ENCODE assay signal across 1 cellular context in the genomic region with DNA sequence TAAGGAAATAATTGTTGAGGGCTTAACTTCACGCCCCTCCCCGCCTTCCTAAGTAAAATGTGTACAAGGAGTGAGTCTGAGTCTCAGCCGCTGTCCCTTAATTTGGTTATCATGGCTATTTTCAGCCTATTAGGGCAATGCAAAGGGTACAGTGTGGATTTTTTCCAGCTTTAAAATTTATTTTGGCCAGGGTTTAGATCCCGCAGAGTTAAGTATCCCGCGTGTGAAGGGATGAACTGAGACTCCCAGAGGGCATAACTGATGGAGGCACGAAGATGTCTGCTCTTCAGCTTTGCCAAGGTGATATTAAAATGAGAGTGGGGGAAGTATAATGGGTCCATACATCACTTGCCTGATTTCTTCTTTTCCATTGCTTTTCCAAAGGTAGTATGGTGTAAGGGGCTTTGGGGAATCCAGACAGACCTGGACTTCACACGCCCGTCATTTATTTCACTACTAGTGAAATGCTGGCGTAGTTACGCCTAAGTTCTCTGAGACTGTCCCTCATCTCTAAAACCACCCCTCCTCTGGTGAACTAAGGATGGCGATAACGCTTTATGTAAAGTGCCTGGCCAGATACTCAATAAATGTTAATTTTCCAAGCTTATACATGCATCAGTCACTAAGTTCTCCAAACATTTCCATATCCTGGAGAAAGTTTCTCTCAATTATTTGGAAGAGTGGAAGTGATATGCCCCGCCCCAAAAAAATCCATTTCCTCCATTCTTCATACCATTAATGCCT.
TF ChIP-seq lines count a peak whose summit lies in the region.

No MANE protein-coding gene starts in this region.

TF ChIP-seq in H1, 55 proteins besides CTCF, POLR2A, EP300 and RAD21:
- TF ChIP-seq USF2 (IDR thresholded peaks at IDR 0.05; ENCODE audit: low read length), result no peak
- no peak for TF ChIP-seq POU5F1 (IDR thresholded peaks at IDR 0.05; ENCODE audit: low read depth, low read length)
- TF ChIP-seq POLR2AphosphoS5 (IDR thresholded peaks at IDR 0.05; ENCODE audit: low read depth, low read length), result no peak
- TF ChIP-seq, protein P1, sequence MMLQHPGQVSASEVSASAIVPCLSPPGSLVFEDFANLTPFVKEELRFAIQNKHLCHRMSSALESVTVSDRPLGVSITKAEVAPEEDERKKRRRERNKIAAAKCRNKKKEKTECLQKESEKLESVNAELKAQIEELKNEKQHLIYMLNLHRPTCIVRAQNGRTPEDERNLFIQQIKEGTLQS (IDR thresholded peaks at IDR 0.05; ENCODE audit: insufficient read depth, low read depth, low read length), result no peak
- TF ChIP-seq FOSL1 (IDR thresholded peaks at IDR 0.05; ENCODE audit: insufficient read depth, low read depth, low read length), result no peak
- no peak for TF ChIP-seq RFX5 (IDR thresholded peaks at IDR 0.05; ENCODE audit: borderline replicate concordance, low read depth, low read length)
- no peak for TF ChIP-seq CHD7 (IDR thresholded peaks at IDR 0.05; ENCODE audit: insufficient replicate concordance, low read length)
- TF ChIP-seq BCL11A (IDR thresholded peaks at IDR 0.05; ENCODE audit: low read depth in 2 of 2, low read length in 2 of 2), result no peak
- no peak for TF ChIP-seq ASH2L (IDR thresholded peaks at IDR 0.05; ENCODE audit: low read length)
- TF ChIP-seq SIN3A (conservative IDR thresholded peaks at IDR 0.05 in 1 of 2, IDR thresholded peaks at IDR 0.05 in 1 of 2; ENCODE audit: low read depth in 1 of 2, low read length in 2 of 2), result no peak
- no peak for TF ChIP-seq KDM1A (IDR thresholded peaks at IDR 0.05; ENCODE audit: borderline replicate concordance, low read length)
- no peak for TF ChIP-seq GTF2F1 (IDR thresholded peaks at IDR 0.05; ENCODE audit: borderline replicate concordance, low read depth, low read length)
- no peak for TF ChIP-seq BACH1 (IDR thresholded peaks at IDR 0.05; ENCODE audit: low read length)
- TF ChIP-seq SAP30 (IDR thresholded peaks at IDR 0.05; ENCODE audit: insufficient read depth, insufficient replicate concordance, low read length), result no peak
